In genomic region chr1:228037401-228038386, GRCh38 we compare ENCODE assay signal across 8 cellular contexts.
DNase-seq lines count a peak whose midpoint lies in the region; ATAC-seq lines count a peak whose summit lies in the region.

No MANE protein-coding gene starts in this region.

- peak overlapping the region; percentile 57 for H3K4me3 Mint-ChIP-seq in activated naive CD8-positive, alpha-beta T cell
- H3K4me3 Mint-ChIP-seq in stimulated activated memory B cell treated with anti-CD40 and anti-IgM and Interleukin-4, amounts not matched to agents 10 μg/mL and 1 μg/mL and 100 μg/mL, for 72 hours: peak overlapping the region; percentile 25

- ATAC-seq in HG03108 (IDR thresholded peaks at IDR 0.05; ENCODE audit: unreplicated experiment): peak; percentile 90
- peak; percentile 87 for ATAC-seq in stimulated activated memory B cell treated with anti-CD40 and anti-IgM and Interleukin-4, amounts not matched to agents 10 μg/mL and 1 μg/mL and 100 μg/mL, for 72 hours
- no peak for ATAC-seq in GM19455 (IDR thresholded peaks at IDR 0.05; ENCODE audit: unreplicated experiment)

- DNase-seq in NCI-H82 (lab: John Stamatoyannopoulos, UW): peak; percentile 36
- no peak for DNase-seq in NCI-H82 treated with DMSO at 0.1 percent for 48 hours (lab: John Stamatoyannopoulos, UW; ENCODE audit: unreplicated experiment)
- DNase-seq in left kidney (ENCODE audit: low read depth, low spot score): peak; percentile 70
- no peak for DNase-seq in NCI-H1694 (lab: John Stamatoyannopoulos, UW)

- H3K27me3 Mint-ChIP-seq in activated naive CD8-positive, alpha-beta T cell: peaks cover 16% of the 10 kb centered on the region
- H3K27me3 Mint-ChIP-seq in stimulated activated memory B cell treated with anti-CD40 and anti-IgM and Interleukin-4, amounts not matched to agents 10 μg/mL and 1 μg/mL and 100 μg/mL, for 72 hours: peaks cover 71% of the 10 kb centered on the region

- H3K4me1 Mint-ChIP-seq in activated naive CD8-positive, alpha-beta T cell (ENCODE audit: low read depth): peaks cover 3% of the 10 kb centered on the region
- no peaks in the 10 kb centered on the region for H3K4me1 Mint-ChIP-seq in stimulated activated memory B cell treated with anti-CD40 and anti-IgM and Interleukin-4, amounts not matched to agents 10 μg/mL and 1 μg/mL and 100 μg/mL, for 72 hours

- H3K36me3 Mint-ChIP-seq in activated naive CD8-positive, alpha-beta T cell: peaks cover 2% of the 10 kb centered on the region
- peaks cover 6% of the 10 kb centered on the region for H3K36me3 Mint-ChIP-seq in stimulated activated memory B cell treated with anti-CD40 and anti-IgM and Interleukin-4, amounts not matched to agents 10 μg/mL and 1 μg/mL and 100 μg/mL, for 72 hours

- H3K9me3 Mint-ChIP-seq in activated naive CD8-positive, alpha-beta T cell (ENCODE audit: low read depth): peaks cover 3% of the 10 kb centered on the region
- H3K9me3 Mint-ChIP-seq in stimulated activated memory B cell treated with anti-CD40 and anti-IgM and Interleukin-4, amounts not matched to agents 10 μg/mL and 1 μg/mL and 100 μg/mL, for 72 hours: peaks cover 3% of the 10 kb centered on the region

- H3K27ac Mint-ChIP-seq in activated naive CD8-positive, alpha-beta T cell: no peak overlapping the region
- H3K27ac Mint-ChIP-seq in stimulated activated memory B cell treated with anti-CD40 and anti-IgM and Interleukin-4, amounts not matched to agents 10 μg/mL and 1 μg/mL and 100 μg/mL, for 72 hours: no peak overlapping the region

Comparison
In these comparisons a context has a peak if more than half of its experiments do, and no peak if none do; other contexts are left out.
1. DNase-seq: peak in NCI-H82 (single experiment) and left kidney (single experiment); none in NCI-H82 treated with DMSO at 0.1 percent for 48 hours (single experiment) and NCI-H1694 (single experiment).